In genomic region chr7:12221414-12221813, GRCh38 we compare ENCODE assay signal across 23 cellular contexts. TPM values are rescaled to one million over a fixed set of nuclear protein-coding genes. Genes with fewer than 3 reads are reported as not detected.
DNase-seq lines count a peak whose midpoint lies in the region; ATAC-seq and TF ChIP-seq lines count a peak whose summit lies in the region.
"Had no signal": no experiment of that assay in that cellular context is flagged by ENCODE, and none has a peak within 500 bp of the region (broad histone marks: within the 10 kb centered on the region; RNA-seq: fewer than 3 reads in every experiment).

No MANE protein-coding gene starts in this region.

- peaks cover 72% of the 10 kb centered on the region for H3K36me3 Mint-ChIP-seq in CD8-positive, alpha-beta T cell
- H3K36me3 Mint-ChIP-seq in activated naive CD8-positive, alpha-beta T cell treated with anti-CD3 and anti-CD28 coated beads, Interleukin-2, amount 50 U/mL, for 24 hours (ENCODE audit: low read depth) = peaks cover 77% of the 10 kb centered on the region

- TF ChIP-seq POLR2A in Peyer's patch (IDR thresholded peaks at IDR 0.05) = no peak

- H3K4me1 ChIP-seq in CD8-positive, alpha-beta T cell (ENCODE audit: insufficient read depth, low read length) = peaks cover 32% of the 10 kb centered on the region
- H3K4me1 ChIP-seq in iPS-18a (ENCODE audit: control insufficient read depth, low read depth, low read length) (peaks cover 5% of the 10 kb centered on the region), osteoblast (ENCODE audit: insufficient read depth, low read length) (no peaks in the 10 kb centered on the region), Peyer's patch (peaks cover 0 to 6% (median 0%) of the 10 kb centered on the region in 4 donors)
- H3K4me1 ChIP-seq: Caco-2, thyroid gland had no signal

- H3K9me3 ChIP-seq in CD8-positive, alpha-beta T cell (ENCODE audit: low read length) = no peaks in the 10 kb centered on the region
- no peaks in the 10 kb centered on the region for H3K9me3 ChIP-seq in iPS-18a (ENCODE audit: control insufficient read depth, low read depth, low read length)
- no peaks in the 10 kb centered on the region for H3K9me3 ChIP-seq in osteoblast (ENCODE audit: low read depth, low read length)
- no peaks in the 10 kb centered on the region for H3K9me3 ChIP-seq in Peyer's patch
- H3K9me3 ChIP-seq: Caco-2, gastroesophageal sphincter, thyroid gland had no signal

- H3K4me3 ChIP-seq in CD8-positive, alpha-beta T cell (ENCODE audit: low read depth, low read length) = no peak overlapping the region
- H3K4me3 ChIP-seq in iPS-18a (ENCODE audit: low read length) (no peak overlapping the region), osteoblast (ENCODE audit: insufficient read depth, low read length) (no peak overlapping the region), Peyer's patch (no peak overlapping the region)
- H3K4me3 ChIP-seq: gastroesophageal sphincter, spleen, thyroid gland had no signal

- no peak for ATAC-seq in CD8-positive, alpha-beta T cell
- no peak for ATAC-seq in activated naive CD8-positive, alpha-beta T cell treated with anti-CD3 and anti-CD28 coated beads, Interleukin-2, amount 50 U/mL, for 24 hours
- no peak for ATAC-seq in HG02678 (IDR thresholded peaks at IDR 0.05; ENCODE audit: unreplicated experiment)
- ATAC-seq: gastroesophageal sphincter; stimulated activated naive CD8-positive, alpha-beta T cell treated with anti-CD3 and anti-CD28 coated beads, Interleukin-15, Interleukin-2, amounts not matched to agents 100 U/mL and 50 U/mL, for 24 hours had no signal

- peaks cover 62% of the 10 kb centered on the region for H3K4me1 Mint-ChIP-seq in CD8-positive, alpha-beta T cell (ENCODE audit: low read depth)
- H3K4me1 Mint-ChIP-seq in activated naive CD8-positive, alpha-beta T cell treated with anti-CD3 and anti-CD28 coated beads, Interleukin-2, amount 50 U/mL, for 24 hours = peaks cover 51% of the 10 kb centered on the region

- POLR2A ChIA-PET in CD8-positive, alpha-beta T cell (lab: Charles Lee) = interaction anchor here (0.6 kb wide), 1 partner anchor 10 kb away, joined by 3 read pairs; the partner anchor contains the start of gene TMEM106B

- peaks cover 10% of the 10 kb centered on the region for H3K36me3 ChIP-seq in CD8-positive, alpha-beta T cell (ENCODE audit: insufficient read depth, low read length)
- H3K36me3 ChIP-seq in iPS-18a (ENCODE audit: control insufficient read depth, low read depth, low read length) = peaks cover 26% of the 10 kb centered on the region
- H3K36me3 ChIP-seq in osteoblast (ENCODE audit: insufficient read depth, low read length) = peaks cover 12% of the 10 kb centered on the region
- H3K36me3 ChIP-seq in Peyer's patch = peaks cover 0 to 23% (median 0%) of the 10 kb centered on the region in 3 donors
- H3K36me3 ChIP-seq: WERI-Rb-1 had no signal

- peaks cover 4% of the 10 kb centered on the region for H3K79me2 ChIP-seq in osteoblast (ENCODE audit: insufficient read depth, low read length)

- H3K27ac ChIP-seq in CD8-positive, alpha-beta T cell (ENCODE audit: low read depth, low read length) = no peak overlapping the region
- peak overlapping the region; percentile 35 for H3K27ac ChIP-seq in iPS-18a (ENCODE audit: low read length)
- no peak overlapping the region for H3K27ac ChIP-seq in osteoblast (ENCODE audit: low read depth, low read length)
- H3K27ac ChIP-seq in Peyer's patch = no peak overlapping the region
- H3K27ac ChIP-seq: gastroesophageal sphincter, thyroid gland, WERI-Rb-1 had no signal

- no peak for TF ChIP-seq CTCF in CD8-positive, alpha-beta T cell (IDR thresholded peaks at IDR 0.05)
- TF ChIP-seq CTCF in osteoblast (IDR thresholded peaks at IDR 0.05; ENCODE audit: extremely low read depth, low read depth, low read length) (no peak), Peyer's patch (IDR thresholded peaks at IDR 0.05) (no peak)

- H3K27ac Mint-ChIP-seq in CD8-positive, alpha-beta T cell = peak overlapping the region; percentile 32
- H3K27ac Mint-ChIP-seq in activated naive CD8-positive, alpha-beta T cell treated with anti-CD3 and anti-CD28 coated beads, Interleukin-2, amount 50 U/mL, for 24 hours = peak overlapping the region; percentile 47
- H3K27ac Mint-ChIP-seq: T-helper 1 cell treated with Interleukin-12 subunit alpha and Interleukin-12 subunit beta and Interleukin-4 antibody, amounts not matched to agents 30 μg/mL and 1 μg/mL, for 36 hours had no signal

- no peaks in the 10 kb centered on the region for H3K27me3 ChIP-seq in CD8-positive, alpha-beta T cell (ENCODE audit: insufficient read depth, low read length)
- H3K27me3 ChIP-seq in iPS-18a (ENCODE audit: control insufficient read depth, insufficient read depth, low read length) = no peaks in the 10 kb centered on the region
- no peaks in the 10 kb centered on the region for H3K27me3 ChIP-seq in osteoblast (ENCODE audit: insufficient read depth, low read length)
- no peaks in the 10 kb centered on the region for H3K27me3 ChIP-seq in Peyer's patch
- H3K27me3 ChIP-seq: gastroesophageal sphincter, spleen, thyroid gland had no signal

- intact Hi-C loops in CD8-positive, alpha-beta T cell (cut with DNase I, micrococcal nuclease) = no loop called here

- no peaks in the 10 kb centered on the region for H3K9me3 Mint-ChIP-seq in CD8-positive, alpha-beta T cell
- H3K9me3 Mint-ChIP-seq in activated naive CD8-positive, alpha-beta T cell treated with anti-CD3 and anti-CD28 coated beads, Interleukin-2, amount 50 U/mL, for 24 hours = peaks cover 14% of the 10 kb centered on the region

- no peaks in the 10 kb centered on the region for H4K20me1 ChIP-seq in osteoblast (ENCODE audit: insufficient read depth, low read length)

- H3K4me3 Mint-ChIP-seq in CD8-positive, alpha-beta T cell = no peak overlapping the region
- no peak overlapping the region for H3K4me3 Mint-ChIP-seq in activated naive CD8-positive, alpha-beta T cell treated with anti-CD3 and anti-CD28 coated beads, Interleukin-2, amount 50 U/mL, for 24 hours
- H3K4me3 Mint-ChIP-seq: T-helper 1 cell treated with Interleukin-12 subunit alpha and Interleukin-12 subunit beta and Interleukin-4 antibody, amounts not matched to agents 30 μg/mL and 1 μg/mL, for 36 hours had no signal

- no peak overlapping the region for H3K9ac ChIP-seq in iPS-18a (ENCODE audit: low read length)

- H2AFZ ChIP-seq in osteoblast (ENCODE audit: low read length) = no peak overlapping the region

- CTCF ChIA-PET in CD8-positive, alpha-beta T cell (lab: Charles Lee) = interaction anchor here (0.6 to 1.0 kb wide), 2 partner anchors 11 to 36 kb away, joined by 3 to 4 read pairs; no protein-coding TSS in a partner anchor

- DNase-seq in CD8-positive, alpha-beta T cell = no peak
- peak; percentile 51 for DNase-seq in NCI-H226
- DNase-seq in activated naive CD8-positive, alpha-beta T cell treated with anti-CD3 and anti-CD28 coated beads, Interleukin-2, amount 50 U/mL, for 24 hours = no peak
- no peak for DNase-seq in osteoblast (ENCODE audit: insufficient read length, low spot score, missing footprints)
- no peak for DNase-seq in AG08395 (ENCODE audit: low spot score)
- DNase-seq in Peyer's patch = no peak
- DNase-seq: activated naive CD4-positive, alpha-beta T cell treated with Interleukin-2 at 50 U/mL for 16 hours; Caco-2; effector CD8-positive, alpha-beta T cell; NCI-H1092; NCI-H2029 treated with DMSO at 0.1 percent for 48 hours; NCI-H446 treated with DMSO at 0.1 percent for 48 hours; nucleus accumbens; retina; spleen; stimulated activated CD4-positive, alpha-beta T cell treated with anti-CD3 and anti-CD28 coated beads, Interleukin-4, amount 100 ng/mL, for 24 hours; stimulated activated naive CD8-positive, alpha-beta T cell treated with anti-CD3 and anti-CD28 coated beads, Interleukin-15, Interleukin-2, amounts not matched to agents 100 U/mL and 50 U/mL, for 24 hours; thyroid gland; WERI-Rb-1 had no signal

- no peak overlapping the region for H3K4me2 ChIP-seq in osteoblast (ENCODE audit: insufficient read depth, low read length)

- no peaks in the 10 kb centered on the region for H3K27me3 Mint-ChIP-seq in CD8-positive, alpha-beta T cell (ENCODE audit: low read depth)
- H3K27me3 Mint-ChIP-seq in activated naive CD8-positive, alpha-beta T cell treated with anti-CD3 and anti-CD28 coated beads, Interleukin-2, amount 50 U/mL, for 24 hours = no peaks in the 10 kb centered on the region

RNA-seq across cellular contexts. Expression of gene TMEM106B, which starts 10.3 kb away (rescaled TPM):
- total RNA-seq in CD8-positive, alpha-beta T cell = 10 to 100 TPM; 15.0 to 17.3 TPM
- total RNA-seq in osteoblast = 61.9 and 73.1 TPM in 2 replicates
- total RNA-seq in Peyer's patch = 10 to 100 TPM; 30.5 to 87.4 (median 42.8) TPM
